ENCODE assay signal across 1 cellular context in genomic region chr7:46153951-46154787, GRCh38.
A peak's percentile ranks its signal among the peaks of the same experiment; 100 is the strongest.
TF ChIP-seq lines count a peak whose summit lies in the region.

No MANE protein-coding gene starts in this region.

TF ChIP-seq in HepG2, 621 proteins besides CTCF, POLR2A, EP300 and RAD21 (continued from another document and continues in another):
- TF ChIP-seq HMGXB3 (CRISPR knock-in tag; IDR thresholded peaks at IDR 0.05; ENCODE audit: borderline replicate concordance), result no peak
- peak; percentile 54; the same call in 1 of the 2 replicates for TF ChIP-seq ZNF292 (CRISPR knock-in tag; IDR thresholded peaks at IDR 0.05; ENCODE audit: borderline replicate concordance, low read depth)
- no peak for TF ChIP-seq DR1 (CRISPR knock-in tag; IDR thresholded peaks at IDR 0.05)
- TF ChIP-seq ZNF234 (CRISPR knock-in tag; conservative IDR thresholded peaks at IDR 0.05), result no peak
- no peak for TF ChIP-seq GTF3A (CRISPR knock-in tag; conservative IDR thresholded peaks at IDR 0.05)
- TF ChIP-seq ZFX (CRISPR knock-in tag; IDR thresholded peaks at IDR 0.05; ENCODE audit: low read depth), result no peak
- no peak for TF ChIP-seq SMARCE1 (IDR thresholded peaks at IDR 0.05; ENCODE audit: borderline replicate concordance)
- TF ChIP-seq FOXO1 (CRISPR knock-in tag; IDR thresholded peaks at IDR 0.05), result peak; percentile 52; the same call in 1 of the 2 replicates
- TF ChIP-seq MYPOP (CRISPR knock-in tag; IDR thresholded peaks at IDR 0.05), result 0 out of 2 replicates have a peak, but pooled peaks have one; percentile 46
- TF ChIP-seq ZBTB8A (CRISPR knock-in tag; IDR thresholded peaks at IDR 0.05; ENCODE audit: borderline replicate concordance, low read depth), result no peak
- no peak for TF ChIP-seq BHLHE40 (IDR thresholded peaks at IDR 0.05; ENCODE audit: low read length)
- TF ChIP-seq FIP1L1 (IDR thresholded peaks at IDR 0.05; ENCODE audit: borderline replicate concordance, insufficient read depth, low read depth, low read length), result no peak
- TF ChIP-seq ZBTB21 (CRISPR knock-in tag; IDR thresholded peaks at IDR 0.05), result peak; percentile 71; the same call in 1 of the 2 replicates
- TF ChIP-seq HNF1B (CRISPR knock-in tag; IDR thresholded peaks at IDR 0.05), result no peak
- no peak for TF ChIP-seq PHF20 (CRISPR knock-in tag; IDR thresholded peaks at IDR 0.05)
- TF ChIP-seq IRF1 (CRISPR knock-in tag; IDR thresholded peaks at IDR 0.05; ENCODE audit: low read depth), result no peak
- TF ChIP-seq NFYC (CRISPR knock-in tag; IDR thresholded peaks at IDR 0.05), result no peak
- 0 out of 2 replicates have a peak, but pooled peaks have one; percentile 35 for TF ChIP-seq ATF3 (CRISPR knock-in tag; IDR thresholded peaks at IDR 0.05)
- no peak for TF ChIP-seq DMTF1 (CRISPR knock-in tag; IDR thresholded peaks at IDR 0.05)
- peak; percentile 48; the same call in 1 of the 2 replicates for TF ChIP-seq HOXA3 (CRISPR knock-in tag; IDR thresholded peaks at IDR 0.05)
- no peak for TF ChIP-seq CHD4 (IDR thresholded peaks at IDR 0.05; ENCODE audit: borderline replicate concordance, low read length)
- TF ChIP-seq NFYB (CRISPR knock-in tag; IDR thresholded peaks at IDR 0.05), result no peak
- TF ChIP-seq ZNF720 (CRISPR knock-in tag; IDR thresholded peaks at IDR 0.05), result no peak
- no peak for TF ChIP-seq KDM1A (CRISPR knock-in tag; IDR thresholded peaks at IDR 0.05)
- TF ChIP-seq JDP2 (CRISPR knock-in tag; IDR thresholded peaks at IDR 0.05; ENCODE audit: borderline replicate concordance), result no peak
- TF ChIP-seq ZNF563 (CRISPR knock-in tag; IDR thresholded peaks at IDR 0.05), result no peak
- TF ChIP-seq BRCA1 (CRISPR knock-in tag; IDR thresholded peaks at IDR 0.05), result no peak
- no peak for TF ChIP-seq ZNF768 (CRISPR knock-in tag; IDR thresholded peaks at IDR 0.05)
- no peak for TF ChIP-seq TFDP1 (CRISPR knock-in tag; IDR thresholded peaks at IDR 0.05; ENCODE audit: borderline replicate concordance)
- no peak for TF ChIP-seq ZBTB7A (CRISPR knock-in tag; IDR thresholded peaks at IDR 0.05)
- no peak for TF ChIP-seq SMAD1 (CRISPR knock-in tag; IDR thresholded peaks at IDR 0.05; ENCODE audit: borderline replicate concordance, low read depth)
- TF ChIP-seq SAFB2 (CRISPR knock-in tag; IDR thresholded peaks at IDR 0.05; ENCODE audit: borderline replicate concordance, low read depth), result no peak
- no peak for TF ChIP-seq ZBTB43 (CRISPR knock-in tag; conservative IDR thresholded peaks at IDR 0.05)
- no peak for TF ChIP-seq SP5 (CRISPR knock-in tag; IDR thresholded peaks at IDR 0.05; ENCODE audit: borderline replicate concordance, low read depth)
- TF ChIP-seq ZNF792 (CRISPR knock-in tag; IDR thresholded peaks at IDR 0.05), result peak; percentile 65; the same call in 1 of the 2 replicates
- TF ChIP-seq NR2F2 (IDR thresholded peaks at IDR 0.05; ENCODE audit: borderline replicate concordance, low read depth), result peak; percentile 70; the same call in 1 of the 2 replicates
- no peak for TF ChIP-seq TRIM24 (CRISPR knock-in tag; IDR thresholded peaks at IDR 0.05)
- no peak for TF ChIP-seq ZNF329 (CRISPR knock-in tag; IDR thresholded peaks at IDR 0.05; ENCODE audit: low read depth)
- TF ChIP-seq ZSCAN22 (CRISPR knock-in tag; IDR thresholded peaks at IDR 0.05), result no peak
- TF ChIP-seq PRMT3 (CRISPR knock-in tag; IDR thresholded peaks at IDR 0.05; ENCODE audit: borderline replicate concordance, low read depth), result no peak
- TF ChIP-seq ZNF619 (CRISPR knock-in tag; IDR thresholded peaks at IDR 0.05), result no peak
- no peak for TF ChIP-seq SUZ12 (IDR thresholded peaks at IDR 0.05; ENCODE audit: low read depth, low read length)
- 0 out of 2 replicates have a peak, but pooled peaks have one; percentile 33 for TF ChIP-seq ZNF761 (CRISPR knock-in tag; conservative IDR thresholded peaks at IDR 0.05)
- no peak for TF ChIP-seq FOXC1 (CRISPR knock-in tag; IDR thresholded peaks at IDR 0.05; ENCODE audit: borderline replicate concordance)
- TF ChIP-seq MATR3 (CRISPR knock-in tag; IDR thresholded peaks at IDR 0.05), result no peak
- TF ChIP-seq ZBTB39 (CRISPR knock-in tag; IDR thresholded peaks at IDR 0.05), result no peak
- no peak for TF ChIP-seq ZNF121 (CRISPR knock-in tag; IDR thresholded peaks at IDR 0.05)
- no peak for TF ChIP-seq ZNF382 (CRISPR knock-in tag; IDR thresholded peaks at IDR 0.05; ENCODE audit: borderline replicate concordance)
- no peak for TF ChIP-seq ZFP36L1 (CRISPR knock-in tag; IDR thresholded peaks at IDR 0.05)
- TF ChIP-seq TEAD2 (CRISPR knock-in tag; IDR thresholded peaks at IDR 0.05), result no peak
- TF ChIP-seq HOXA7 (CRISPR knock-in tag; IDR thresholded peaks at IDR 0.05), result no peak
- no peak for TF ChIP-seq KLF11 (CRISPR knock-in tag; IDR thresholded peaks at IDR 0.05)
- no peak for TF ChIP-seq NRL (CRISPR knock-in tag; IDR thresholded peaks at IDR 0.05; ENCODE audit: borderline replicate concordance)
- TF ChIP-seq SIN3B (IDR thresholded peaks at IDR 0.05; ENCODE audit: low read length), result no peak
- TF ChIP-seq MLLT10 (CRISPR knock-in tag; IDR thresholded peaks at IDR 0.05), result no peak
- no peak for TF ChIP-seq PTBP1 (IDR thresholded peaks at IDR 0.05; ENCODE audit: low read depth, low read length, poor library complexity, severe bottlenecking)
- no peak for TF ChIP-seq ISX (CRISPR knock-in tag; conservative IDR thresholded peaks at IDR 0.05)
- TF ChIP-seq ZSCAN29 (CRISPR knock-in tag; conservative IDR thresholded peaks at IDR 0.05), result no peak
